Comparison of ENCODE assay signal across 8 cellular contexts in genomic region chr4:120049732-120050494, GRCh38. TPM values are rescaled to one million over a fixed set of nuclear protein-coding genes. Genes with fewer than 3 reads are reported as not detected.
A peak's percentile ranks its signal among the peaks of the same experiment; 100 is the strongest.
DNase-seq lines count a peak whose midpoint lies in the region; ATAC-seq and TF ChIP-seq lines count a peak whose summit lies in the region.

No MANE protein-coding gene starts in this region.

- DNase-seq in AG08395 (ENCODE audit: low spot score) (peak; percentile 79), NCI-H2227 (lab: John Stamatoyannopoulos, UW; ENCODE audit: unreplicated experiment) (peak; percentile 78), chondrocyte (ENCODE audit: low spot score) (no peak), kidney tubule cell (ENCODE audit: low spot score) (peak; percentile 79)
- DNase-seq in activated CD4-positive, CD25-positive, alpha-beta regulatory T cell treated with anti-CD3 and anti-CD28 coated beads, Interleukin-2, amount 50 U/mL, for 72 hours = peak; percentile 66
- peak; percentile 49 to 62 (median 54) for DNase-seq in stimulated activated CD4-positive, alpha-beta T cell treated with anti-CD3 and anti-CD28 coated beads, Interleukin-1b, Interleukin-23, amount 100 ng/mL, for 24 hours (ENCODE audit: low read depth in 4 of 4, low spot score in 1 of 4)

- H3K36me3 Mint-ChIP-seq in chondrocyte (ENCODE audit: low read depth) = no peaks in the 10 kb centered on the region

- no peak overlapping the region for H3K27ac Mint-ChIP-seq in chondrocyte (ENCODE audit: unreplicated experiment)

- H3K4me1 Mint-ChIP-seq in chondrocyte (ENCODE audit: low read depth) = peaks cover 19% of the 10 kb centered on the region

- H3K27me3 Mint-ChIP-seq in chondrocyte (ENCODE audit: low read depth) = no peaks in the 10 kb centered on the region

- peak overlapping the region; percentile 48 for H3K4me3 Mint-ChIP-seq in chondrocyte (ENCODE audit: unreplicated experiment)

- ATAC-seq in GM18520 (IDR thresholded peaks at IDR 0.05; ENCODE audit: unreplicated experiment) (peak; percentile 73), HG03060 (IDR thresholded peaks at IDR 0.05; ENCODE audit: low read depth, unreplicated experiment) (peak; percentile 69)

- H3K9me3 Mint-ChIP-seq in chondrocyte (ENCODE audit: low read depth) = no peaks in the 10 kb centered on the region

- peak; percentile 95 for TF ChIP-seq CTCF in chondrocyte (IDR thresholded peaks at IDR 0.05)

RNA-seq across cellular contexts. Expression of gene MAD2L1, which starts 16.7 kb away (rescaled TPM):
- 7.7 to 9.8 TPM (median 9.4 TPM) in 3 replicates for total RNA-seq in chondrocyte
